In the genomic region with DNA sequence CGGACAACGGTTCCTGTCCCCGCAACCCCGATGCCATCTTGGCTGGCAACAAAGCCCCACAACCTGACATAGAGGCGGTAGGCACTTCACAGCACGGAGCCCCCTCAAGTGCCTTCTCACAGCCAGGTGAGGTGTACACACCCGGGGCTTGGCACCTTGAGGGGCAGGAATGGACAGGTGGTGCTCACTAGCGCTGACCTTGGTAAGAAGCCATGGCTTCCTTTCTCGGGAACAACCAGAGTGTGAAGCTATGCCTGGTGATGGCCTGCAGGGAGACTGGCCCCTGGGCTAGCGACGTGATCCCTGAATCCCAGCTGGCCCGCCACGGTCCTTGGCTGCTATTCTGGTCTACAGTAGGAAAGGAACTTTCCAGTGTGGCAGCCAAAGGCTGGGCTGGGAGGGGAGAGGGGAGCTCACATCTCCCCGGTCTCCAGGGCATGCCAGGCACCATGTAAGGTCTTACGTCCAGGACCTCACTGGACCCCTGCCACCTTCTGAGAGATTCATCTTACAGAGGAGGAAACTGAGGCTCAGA, we compare ENCODE assay signal across 25 cellular contexts.
"Had no signal": no experiment of that assay in that cellular context is flagged by ENCODE, and none has a peak within 500 bp of the region (broad histone marks: within the 10 kb centered on the region; RNA-seq: fewer than 3 reads in every experiment).

No MANE protein-coding gene starts in this region.

- H3K27me3 ChIP-seq: brain microvascular endothelial cell, cardiac muscle cell, Peyer's patch had no signal

- H3K9me3 ChIP-seq: Peyer's patch had no signal

- H3K27ac Mint-ChIP-seq: activated CD8-positive, alpha-beta T cell treated with anti-CD3 and anti-CD28 coated beads for 36 hours; activated naive CD4-positive, alpha-beta T cell treated with anti-CD3 and anti-CD28 coated beads, Interleukin-2, amount 50 U/mL, for 24 hours; activated T-cell treated with anti-CD3 and anti-CD28 coated beads, Interleukin-2, amount 50 U/mL, for 72 hours; T-cell had no signal

- H3K4me3 Mint-ChIP-seq: activated CD8-positive, alpha-beta T cell treated with anti-CD3 and anti-CD28 coated beads for 36 hours; activated naive CD4-positive, alpha-beta T cell treated with anti-CD3 and anti-CD28 coated beads, Interleukin-2, amount 50 U/mL, for 24 hours; activated T-cell treated with anti-CD3 and anti-CD28 coated beads, Interleukin-2, amount 50 U/mL, for 72 hours; T-cell had no signal

- H3K27me3 Mint-ChIP-seq: activated CD8-positive, alpha-beta T cell treated with anti-CD3 and anti-CD28 coated beads for 36 hours; activated naive CD4-positive, alpha-beta T cell treated with anti-CD3 and anti-CD28 coated beads, Interleukin-2, amount 50 U/mL, for 24 hours; T-cell had no signal

- H3K4me1 ChIP-seq: Peyer's patch had no signal

- H3K9me3 Mint-ChIP-seq: activated CD8-positive, alpha-beta T cell treated with anti-CD3 and anti-CD28 coated beads for 36 hours; activated naive CD4-positive, alpha-beta T cell treated with anti-CD3 and anti-CD28 coated beads, Interleukin-2, amount 50 U/mL, for 24 hours; activated T-cell treated with anti-CD3 and anti-CD28 coated beads, Interleukin-2, amount 50 U/mL, for 72 hours; T-cell had no signal

- H3K4me3 ChIP-seq: cardiac muscle cell, K562, Peyer's patch had no signal

- H3K27ac ChIP-seq: brain microvascular endothelial cell, cardiac muscle cell, Peyer's patch, RWPE1, VCaP had no signal

- ATAC-seq: activated CD8-positive, alpha-beta T cell treated with anti-CD3 and anti-CD28 coated beads for 36 hours; activated T-cell treated with anti-CD3 and anti-CD28 coated beads, Interleukin-2, amount 50 U/mL, for 72 hours; T-cell had no signal

- DNase-seq: activated CD4-positive, CD25-positive, alpha-beta regulatory T cell; activated CD8-positive, alpha-beta memory T cell treated with anti-CD3 and anti-CD28 coated beads, Interleukin-2, amount 50 U/mL, for 4 hours; activated CD8-positive, alpha-beta T cell treated with anti-CD3 and anti-CD28 coated beads for 36 hours; activated T-cell treated with anti-CD3 and anti-CD28 coated beads, Interleukin-2, amount 50 U/mL, for 72 hours; amygdala; brain microvascular endothelial cell; Karpas-422; MM.1S; NCI-H1105; NCI-H1436; NCI-H1694 treated with DMSO at 0.1 percent for 48 hours; NCI-H2029 treated with DMSO at 0.1 percent for 48 hours; NCI-H345; NCI-H510A treated with DMSO at 0.1 percent for 48 hours; NCI-H69; Peyer's patch; SHP77 treated with DMSO at 0.1 percent for 48 hours; T-cell; T-helper 2 cell; T1000 had no signal
